In genomic region chr1:37595440-37596181, GRCh38 we compare ENCODE assay signal across 8 cellular contexts. TPM values are rescaled to one million over a fixed set of nuclear protein-coding genes. Genes with fewer than 3 reads are reported as not detected.
DNase-seq lines count a peak whose midpoint lies in the region; ATAC-seq, FAIRE-seq and TF ChIP-seq lines count a peak whose summit lies in the region.

Gene GNL2, minus strand, starts transcription at chr1:37595937. Its CDS starts 115 bp downstream, at chr1:37595822.

- CTCF ChIA-PET in OCI-LY7 (lab: Charles Lee; ENCODE audit: unreplicated experiment) = interaction anchor here (0.7 to 1.1 kb wide), 3 partner anchors 81 to 111 kb away, joined by 3 to 4 read pairs (median 3); partner anchors contain the start of gene MEAF6

- peaks cover 34% of the 10 kb centered on the region for H3K36me3 ChIP-seq in OCI-LY7 (ENCODE audit: insufficient read depth, low read length)

- H4K20me1 ChIP-seq in OCI-LY7 (ENCODE audit: insufficient read depth, low read length) = peaks cover 24% of the 10 kb centered on the region

- H3K4me2 ChIP-seq in OCI-LY7 (ENCODE audit: low read length) = peak within 1 kb of the TSS; percentile 87

- H3K4me1 ChIP-seq in OCI-LY7 (ENCODE audit: insufficient read depth, low read length, poor library complexity, severe bottlenecking) (peaks cover 24% of the 10 kb centered on the region), mononuclear cell (ENCODE audit: insufficient read depth, low read length) (peaks cover 20% of the 10 kb centered on the region)

- H3K79me2 ChIP-seq in OCI-LY7 (ENCODE audit: insufficient read depth, low read depth, low read length) = peaks cover 40% of the 10 kb centered on the region

- peak; percentile 91 for DNase-seq in D721Med (ENCODE audit: insufficient read length, low spot score)
- DNase-seq in HuH-7.5 (ENCODE audit: low spot score) = peak; percentile 91
- peak; percentile 97 for DNase-seq in OCI-LY7 (ENCODE audit: low spot score)
- peak; percentile 95 for DNase-seq in activated T-cell treated with anti-CD3 and anti-CD28 coated beads for 24 hours (ENCODE audit: low read depth)
- DNase-seq in epidermal melanocyte (ENCODE audit: insufficient read length, low spot score) = peak; percentile 94
- peak; percentile 87 to 92 for DNase-seq in stimulated activated CD8-positive, alpha-beta memory T cell treated with anti-CD3 and anti-CD28 coated beads, Interleukin-4, amount 100 ng/mL, for 1 hour (ENCODE audit: low read depth in 2 of 2, low spot score in 1 of 2)

- peak within 1 kb of the TSS; percentile 44 for H3K27ac ChIP-seq in OCI-LY7 (ENCODE audit: low read depth, low read length, poor library complexity, severe bottlenecking)

- no peak for TF ChIP-seq CTCF in D721Med (IDR thresholded peaks at IDR 0.05; ENCODE audit: insufficient read depth, missing control alignments)
- no peak for TF ChIP-seq CTCF in OCI-LY7 (conservative IDR thresholded peaks at IDR 0.05; ENCODE audit: low read length)

- H2AFZ ChIP-seq in OCI-LY7 (ENCODE audit: low read length) = peak within 1 kb of the TSS; percentile 95

- no peaks in the 10 kb centered on the region for H3K27me3 ChIP-seq in mononuclear cell (ENCODE audit: insufficient read depth, low read length)

- intact Hi-C loops in OCI-LY7 (cut with micrococcal nuclease; ENCODE audit: unreplicated experiment) = no loop called here

- H3K9me2 ChIP-seq in OCI-LY7 (ENCODE audit: insufficient read depth, low read length) = no peaks in the 10 kb centered on the region

- ATAC-seq in GM21526 (IDR thresholded peaks at IDR 0.05; ENCODE audit: low FRiP score, unreplicated experiment) = peak; percentile 95

- H3K9me3 ChIP-seq in OCI-LY7 (ENCODE audit: low read length) (no peaks in the 10 kb centered on the region), mononuclear cell (ENCODE audit: low read depth, low read length) (no peaks in the 10 kb centered on the region)

- peak within 1 kb of the TSS; percentile 97 for H3K4me3 ChIP-seq in OCI-LY7 (ENCODE audit: low read depth, low read length, poor library complexity, severe bottlenecking)
- H3K4me3 ChIP-seq in mononuclear cell (ENCODE audit: low read length) = peak within 1 kb of the TSS; percentile 90

- POLR2A ChIA-PET in OCI-LY7 (lab: Charles Lee) = interaction anchor here (0.6 to 1.6 kb wide), 6 partner anchors 10 to 120 kb away, joined by 4 to 7 read pairs (median 5); no protein-coding TSS in a partner anchor

- FAIRE-seq in D721Med (lab: Jason Lieb, UNC) = no peak

- BruUV-seq in OCI-LY7 (replicated peaks; lab: Mats Ljungman, UMichigan) = no TSS peak

RNA-seq across cellular contexts. Expression of gene GNL2, which starts in this region (rescaled TPM):
- total RNA-seq in OCI-LY7 (2014; rRNA removed; shearing (Covaris generic)) = 107 and 112 TPM in 2 replicates
- total RNA-seq in OCI-LY7 (2022) (66.8 and 72.1 TPM in 2 replicates), mononuclear cell (49.3 TPM)

Comparison
In these comparisons a context has a peak if more than half of its experiments do, and no peak if none do; other contexts are left out.
1. Peak in every context shown above with its lines: DNase-seq, ATAC-seq, H3K4me3 ChIP-seq and H3K27ac ChIP-seq.